In the genomic region with DNA sequence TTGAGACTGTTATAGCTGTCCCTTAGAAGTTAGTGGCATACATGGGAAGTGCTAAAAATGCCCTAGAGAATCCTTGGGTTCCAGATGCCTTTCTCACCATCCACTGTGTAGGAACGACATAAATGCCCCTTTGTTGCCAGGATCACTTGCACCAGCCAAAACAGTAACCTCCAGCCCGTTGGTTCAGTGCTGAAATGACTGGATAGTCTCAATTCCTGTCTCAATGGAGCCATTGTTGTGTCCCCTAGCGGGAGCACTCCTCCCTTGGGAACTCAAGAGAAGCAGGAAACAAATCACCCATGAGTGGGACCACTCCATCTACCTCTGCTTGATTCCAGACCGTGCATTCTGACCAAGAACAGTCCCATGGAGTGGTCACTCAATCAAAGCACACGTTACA, we compare ENCODE assay signal across 17 cellular contexts. TPM values are rescaled to one million over a fixed set of nuclear protein-coding genes. Genes with fewer than 3 reads are reported as not detected.
A peak's percentile ranks its signal among the peaks of the same experiment; 100 is the strongest.
DNase-seq lines count a peak whose midpoint lies in the region; ATAC-seq and TF ChIP-seq lines count a peak whose summit lies in the region.
"Had no signal": no experiment of that assay in that cellular context is flagged by ENCODE, and none has a peak within 500 bp of the region (broad histone marks: within the 10 kb centered on the region; RNA-seq: fewer than 3 reads in every experiment).

No MANE protein-coding gene starts in this region.

- H3K4me1 Mint-ChIP-seq in CD14-positive monocyte = no peaks in the 10 kb centered on the region
- H3K4me1 Mint-ChIP-seq in activated CD4-positive, alpha-beta memory T cell treated with anti-CD3 and anti-CD28 coated beads, Interleukin-2, amount 10 ng/mL, durations not matched to agents 7 days and 5 days = no peaks in the 10 kb centered on the region

- H3K27me3 Mint-ChIP-seq in CD14-positive monocyte (ENCODE audit: low read depth in 3 of 3) = peaks cover 0 to 2% (median 0%) of the 10 kb centered on the region in 3 donors
- H3K27me3 Mint-ChIP-seq in activated CD4-positive, alpha-beta memory T cell treated with anti-CD3 and anti-CD28 coated beads, Interleukin-2, amount 10 ng/mL, durations not matched to agents 7 days and 5 days = no peaks in the 10 kb centered on the region
- H3K27me3 Mint-ChIP-seq: CD8-positive, alpha-beta memory T cell; IgD-negative memory B cell had no signal

- TF ChIP-seq CTCF in CD14-positive monocyte (IDR thresholded peaks at IDR 0.05) (no peak), PC-9 (conservative IDR thresholded peaks at IDR 0.05) (no peak), body of pancreas (IDR thresholded peaks at IDR 0.05) (no peak)

- POLR2A ChIA-PET in PC-9 (lab: Charles Lee; ENCODE audit: unreplicated experiment) = no interaction called here
- POLR2A ChIA-PET in activated CD4-positive, alpha-beta memory T cell treated with anti-CD3 and anti-CD28 coated beads, Interleukin-2, amount 10 ng/mL, durations not matched to agents 7 days and 5 days (lab: Charles Lee) = interaction anchor here (1.7 kb wide), 1 partner anchor 23 kb away, joined by 4 read pairs; the partner anchor contains the start of gene MPHOSPH6

- DNase-seq in CD14-positive monocyte (ENCODE audit: low spot score) (no peak), anterior cingulate cortex (lab: John Stamatoyannopoulos, UW) (peak in 34 of 58 donors; percentile 2 to 83 (median 37)), inferior parietal cortex (ENCODE audit: extremely low spot score) (peak; percentile 64), pons (ENCODE audit: low spot score) (peak; percentile 97), PC-9 (no peak), body of pancreas (no peak)
- DNase-seq in activated CD4-positive, alpha-beta memory T cell treated with anti-CD3 and anti-CD28 coated beads, Interleukin-2, amount 10 ng/mL, durations not matched to agents 7 days and 5 days = no peak
- DNase-seq: AML-193; CD8-positive, alpha-beta memory T cell; DMS 273 treated with DMSO at 0.1 percent for 48 hours; H9; NCI-H2029; NCI-H510A treated with DMSO at 0.1 percent for 48 hours; RPMI8226 had no signal

- H3K9me3 Mint-ChIP-seq in CD14-positive monocyte = peaks cover 0 to 3% (median 0%) of the 10 kb centered on the region in 7 donors
- H3K9me3 Mint-ChIP-seq in activated CD4-positive, alpha-beta memory T cell treated with anti-CD3 and anti-CD28 coated beads, Interleukin-2, amount 10 ng/mL, durations not matched to agents 7 days and 5 days = no peaks in the 10 kb centered on the region
- H3K9me3 Mint-ChIP-seq: CD8-positive, alpha-beta memory T cell; H9; IgD-negative memory B cell had no signal

- no peaks in the 10 kb centered on the region for H3K79me2 ChIP-seq in PC-9 (ENCODE audit: low read depth)

- no peak overlapping the region for H3K4me3 Mint-ChIP-seq in CD14-positive monocyte
- no peak overlapping the region for H3K4me3 Mint-ChIP-seq in activated CD4-positive, alpha-beta memory T cell treated with anti-CD3 and anti-CD28 coated beads, Interleukin-2, amount 10 ng/mL, durations not matched to agents 7 days and 5 days
- H3K4me3 Mint-ChIP-seq: CD8-positive, alpha-beta memory T cell; H9; IgD-negative memory B cell had no signal

- no peak for TF ChIP-seq POLR2A in body of pancreas (IDR thresholded peaks at IDR 0.05)

- BruUV-seq in PC-9 (replicated peaks; lab: Mats Ljungman, UMichigan) = no TSS peak

- no peak for ATAC-seq in body of pancreas
- no peak for ATAC-seq in HG03135 (IDR thresholded peaks at IDR 0.05; ENCODE audit: unreplicated experiment)
- ATAC-seq: A549 had no signal

- H3K4me2 ChIP-seq in PC-9 = no peak overlapping the region
- H3K4me2 ChIP-seq: A549 had no signal

- H3K4me3 ChIP-seq in PC-9 = no peak overlapping the region
- H3K4me3 ChIP-seq in body of pancreas = no peak overlapping the region
- H3K4me3 ChIP-seq: A549 had no signal

- H3F3A ChIP-seq in PC-9 (ENCODE audit: insufficient read depth, low read depth) = no peaks in the 10 kb centered on the region

- H3K4me1 ChIP-seq in PC-9 (replicated peaks; ENCODE audit: insufficient read depth) (no peaks in the 10 kb centered on the region), body of pancreas (no peaks in the 10 kb centered on the region)
- H3K4me1 ChIP-seq: A549 had no signal

- H3K36me3 Mint-ChIP-seq in CD14-positive monocyte = peaks cover 41 to 49% of the 10 kb centered on the region in 2 donors
- peaks cover 37% of the 10 kb centered on the region for H3K36me3 Mint-ChIP-seq in activated CD4-positive, alpha-beta memory T cell treated with anti-CD3 and anti-CD28 coated beads, Interleukin-2, amount 10 ng/mL, durations not matched to agents 7 days and 5 days (ENCODE audit: low read depth)

- intact Hi-C loops in CD14-positive monocyte (cut with micrococcal nuclease) = no loop called here
- intact Hi-C loops in PC-9 (cut with micrococcal nuclease; ENCODE audit: unreplicated experiment) = no loop called here
- intact Hi-C loops in body of pancreas (cut with DNase I) = no loop called here

- no peaks in the 10 kb centered on the region for H3K27me3 ChIP-seq in PC-9 (ENCODE audit: insufficient read depth, low read depth)
- no peaks in the 10 kb centered on the region for H3K27me3 ChIP-seq in body of pancreas

- peak overlapping the region in 4 of 7 donors; percentile 31 to 60 (median 42) for H3K27ac Mint-ChIP-seq in CD14-positive monocyte
- H3K27ac Mint-ChIP-seq in activated CD4-positive, alpha-beta memory T cell treated with anti-CD3 and anti-CD28 coated beads, Interleukin-2, amount 10 ng/mL, durations not matched to agents 7 days and 5 days = no peak overlapping the region
- H3K27ac Mint-ChIP-seq: IgD-negative memory B cell had no signal

- 75 to 77% methylated on average over 4 to 5 of the region's 5 CpGs for WGBS in body of pancreas, 2 donors

- CTCF ChIA-PET in PC-9 (lab: Charles Lee) = no interaction called here
- CTCF ChIA-PET in activated CD4-positive, alpha-beta memory T cell treated with anti-CD3 and anti-CD28 coated beads, Interleukin-2, amount 10 ng/mL, durations not matched to agents 7 days and 5 days (lab: Charles Lee) = no interaction called here

- no peaks in the 10 kb centered on the region for H3K9me2 ChIP-seq in PC-9 (ENCODE audit: insufficient read depth)

- H2AFZ ChIP-seq in PC-9 = no peak overlapping the region

- H3K36me3 ChIP-seq in PC-9 (ENCODE audit: low read depth) (no peaks in the 10 kb centered on the region), body of pancreas (replicated peaks in 1 of 2; ENCODE audit: insufficient read depth in 1 of 2, low read depth in 2 of 2) (no peaks in the 10 kb centered on the region)

- 0 out of 2 replicates have a peak, but pooled peaks cover 2% of the 10 kb centered on the region for H4K20me1 ChIP-seq in PC-9 (ENCODE audit: insufficient read depth)

- H3K27ac ChIP-seq in PC-9 (no peak overlapping the region), body of pancreas (no peak overlapping the region)
- H3K27ac ChIP-seq: A549 had no signal

- H3K9me3 ChIP-seq in PC-9 (ENCODE audit: insufficient read depth, low read depth) = no peaks in the 10 kb centered on the region
- H3K9me3 ChIP-seq in body of pancreas = no peaks in the 10 kb centered on the region
- H3K9me3 ChIP-seq: A549 had no signal

RNA-seq across cellular contexts. Expression of gene MPHOSPH6, which starts 23.1 kb away (rescaled TPM):
- polyA plus RNA-seq in CD14-positive monocyte = 10 to 100 TPM; 20.2 to 37.6 TPM
- 11.6 and 15.2 TPM in 2 replicates for total RNA-seq in PC-9 (2021)
- total RNA-seq in body of pancreas = 10 to 100 TPM; 13.5 to 21.0 TPM
- total RNA-seq in activated CD4-positive, alpha-beta memory T cell treated with anti-CD3 and anti-CD28 coated beads, Interleukin-2, amount 10 ng/mL, durations not matched to agents 7 days and 5 days = 10 to 100 TPM; 27.1 to 28.7 TPM

Comparison
In these comparisons a context has a peak if more than half of its experiments do, and no peak if none do; other contexts are left out.
1. DNase-seq: peak in anterior cingulate cortex (34 of 58), inferior parietal cortex (single experiment) and pons (single experiment); none in CD14-positive monocyte (single experiment), PC-9 (0 of 2), body of pancreas (0 of 4) and activated CD4-positive, alpha-beta memory T cell treated with anti-CD3 and anti-CD28 coated beads, Interleukin-2, amount 10 ng/mL, durations not matched to agents 7 days and 5 days (single experiment).